11 cellular contexts compared by ENCODE assay signal in the genomic region with DNA sequence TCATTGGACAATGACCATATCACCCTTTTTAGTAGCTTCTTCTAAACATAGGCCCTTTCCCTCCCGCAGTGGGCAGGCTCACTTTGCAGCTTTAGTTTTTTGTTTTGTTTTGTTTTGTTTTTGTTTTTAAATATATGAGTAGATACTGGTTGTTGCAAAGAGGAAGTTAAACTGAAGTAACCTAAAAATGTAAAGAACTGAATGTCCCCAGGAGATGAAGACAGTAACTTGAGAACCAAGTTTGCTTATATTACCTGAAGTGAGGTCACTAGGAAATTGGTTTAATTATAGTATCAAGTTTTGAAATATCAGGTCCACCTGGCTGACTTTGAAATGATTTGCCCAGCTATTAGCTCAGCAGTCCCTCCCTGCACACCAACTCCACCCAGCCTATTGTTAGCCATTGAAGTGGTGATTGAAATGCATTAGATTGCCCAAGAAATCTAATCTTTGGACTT. TPM values are rescaled to one million over a fixed set of nuclear protein-coding genes. Genes with fewer than 3 reads are reported as not detected.
DNase-seq lines count a peak whose midpoint lies in the region; ATAC-seq and TF ChIP-seq lines count a peak whose summit lies in the region.
"Had no signal": no experiment of that assay in that cellular context is flagged by ENCODE, and none has a peak within 500 bp of the region (broad histone marks: within the 10 kb centered on the region; RNA-seq: fewer than 3 reads in every experiment).

No MANE protein-coding gene starts in this region.

- no peaks in the 10 kb centered on the region for H3K9me3 Mint-ChIP-seq in activated T-cell treated with anti-CD3 and anti-CD28 coated beads, Interleukin-2, amount 50 U/mL, for 72 hours

- no peaks in the 10 kb centered on the region for H3K27me3 Mint-ChIP-seq in activated T-cell treated with anti-CD3 and anti-CD28 coated beads, Interleukin-2, amount 50 U/mL, for 72 hours (ENCODE audit: low read depth)

- no peaks in the 10 kb centered on the region for H3K36me3 ChIP-seq in tibial nerve

- H3K27ac ChIP-seq in dorsolateral prefrontal cortex (peak overlapping the region in 57 of 59 donors; percentile 1 to 92 (median 79)), tibial nerve (peak overlapping the region in 3 of 4 donors; percentile 81 to 92 (median 84))

- H3K4me1 ChIP-seq in tibial nerve = peaks cover 0 to 67% (median 48%) of the 10 kb centered on the region in 4 donors
- H3K4me1 ChIP-seq: Caco-2 had no signal

- peaks cover 94% of the 10 kb centered on the region for H3K4me1 Mint-ChIP-seq in activated T-cell treated with anti-CD3 and anti-CD28 coated beads, Interleukin-2, amount 50 U/mL, for 72 hours (ENCODE audit: low read depth)

- TF ChIP-seq CTCF in dorsolateral prefrontal cortex (IDR thresholded peaks at IDR 0.05 in 54 of 56, conservative IDR thresholded peaks at IDR 0.05 in 2 of 56; ENCODE audit: low read depth in 1 of 56, partially characterized antibody in 56 of 56) (no peak), tibial nerve (IDR thresholded peaks at IDR 0.05) (no peak)

- TF ChIP-seq EP300 in tibial nerve (IDR thresholded peaks at IDR 0.05) = no peak

- no peaks in the 10 kb centered on the region for H3K27me3 ChIP-seq in dorsolateral prefrontal cortex
- no peaks in the 10 kb centered on the region for H3K27me3 ChIP-seq in tibial nerve

- peak overlapping the region; percentile 86 to 98 for H3K4me3 Mint-ChIP-seq in activated T-cell treated with anti-CD3 and anti-CD28 coated beads, Interleukin-2, amount 50 U/mL, for 72 hours

- TF ChIP-seq POLR2A in tibial nerve (IDR thresholded peaks at IDR 0.05) = no peak

- H3K36me3 Mint-ChIP-seq in activated T-cell treated with anti-CD3 and anti-CD28 coated beads, Interleukin-2, amount 50 U/mL, for 72 hours (ENCODE audit: insufficient read depth in 2 of 2) = peaks cover 30 to 48% of the 10 kb centered on the region in 2 donors

- H3K4me3 ChIP-seq in dorsolateral prefrontal cortex = peak overlapping the region in 4 of 59 donors; percentile 5 to 48 (median 14)
- no peak overlapping the region for H3K4me3 ChIP-seq in tibial nerve

- peak overlapping the region; percentile 91 for H3K27ac Mint-ChIP-seq in activated T-cell treated with anti-CD3 and anti-CD28 coated beads, Interleukin-2, amount 50 U/mL, for 72 hours

- H3K9me3 ChIP-seq in tibial nerve = no peaks in the 10 kb centered on the region
- H3K9me3 ChIP-seq: Caco-2 had no signal

- DNase-seq in activated T-cell treated with anti-CD3 and anti-CD28 coated beads, Interleukin-2, amount 50 U/mL, for 72 hours = no peak
- DNase-seq in activated T-cell treated with anti-CD3 and anti-CD28 coated beads for 4 hours = no peak
- DNase-seq in NCI-H2081 (lab: John Stamatoyannopoulos, UW) = peak; percentile 59 to 84
- DNase-seq in dorsolateral prefrontal cortex = no peak
- no peak for DNase-seq in tibial nerve (ENCODE audit: low spot score in 2 of 2)
- no peak for DNase-seq in COLO829 (ENCODE audit: low spot score)
- DNase-seq in NCI-H510A (lab: John Stamatoyannopoulos, UW) = no peak
- DNase-seq: Caco-2, RPMI8226 had no signal

- ATAC-seq in activated T-cell treated with anti-CD3 and anti-CD28 coated beads, Interleukin-2, amount 50 U/mL, for 72 hours (replicated peaks in 1 of 2) = no peak
- ATAC-seq in GM19324 (IDR thresholded peaks at IDR 0.05; ENCODE audit: low FRiP score, unreplicated experiment) = no peak
- ATAC-seq: HCT116 had no signal

- 67 to 85% methylated on average over 1 of the region's 1 CpG for WGBS in tibial nerve, 2 donors

- intact Hi-C loops in dorsolateral prefrontal cortex (cut with DNase I) = no loop called here

RNA-seq across cellular contexts. Expression of gene SMAP2, which starts 18.2 kb away (rescaled TPM):
- total RNA-seq in activated T-cell treated with anti-CD3 and anti-CD28 coated beads, Interleukin-2, amount 50 U/mL, for 72 hours = 100 to 1,000 TPM; 487 to 586 TPM
- total RNA-seq in dorsolateral prefrontal cortex (100 to 1,000 TPM in 80 of 120 experiments, 10 to 100 TPM in 40; 58.5 to 148 (median 109) TPM), tibial nerve (10 to 100 TPM; 36.7 to 55.2 (median 45.1) TPM)

RNA-seq across cellular contexts. Expression of gene ZFP69B, which starts 58.6 kb away (rescaled TPM):
- 1 to 10 TPM; 7.4 to 7.9 TPM for total RNA-seq in activated T-cell treated with anti-CD3 and anti-CD28 coated beads, Interleukin-2, amount 50 U/mL, for 72 hours
- total RNA-seq in dorsolateral prefrontal cortex = 10 to 100 TPM in 94 of 120 experiments, 1 to 10 TPM in 26; 5.1 to 18.3 (median 12.0) TPM
- total RNA-seq in tibial nerve = 1 to 10 TPM in 2 of 4 donors, under 1 TPM in 2; 0.39 to 2.3 (median 1.3) TPM

Comparison
In these comparisons a context has a peak if more than half of its experiments do, and no peak if none do; other contexts are left out.
1. DNase-seq: peak in NCI-H2081 (2 of 2); none in activated T-cell treated with anti-CD3 and anti-CD28 coated beads, Interleukin-2, amount 50 U/mL, for 72 hours (0 of 2), activated T-cell treated with anti-CD3 and anti-CD28 coated beads for 4 hours (single experiment), dorsolateral prefrontal cortex (0 of 10), tibial nerve (0 of 2), COLO829 (single experiment) and NCI-H510A (single experiment).